Comparison of ENCODE assay signal across 25 cellular contexts in the genomic region with DNA sequence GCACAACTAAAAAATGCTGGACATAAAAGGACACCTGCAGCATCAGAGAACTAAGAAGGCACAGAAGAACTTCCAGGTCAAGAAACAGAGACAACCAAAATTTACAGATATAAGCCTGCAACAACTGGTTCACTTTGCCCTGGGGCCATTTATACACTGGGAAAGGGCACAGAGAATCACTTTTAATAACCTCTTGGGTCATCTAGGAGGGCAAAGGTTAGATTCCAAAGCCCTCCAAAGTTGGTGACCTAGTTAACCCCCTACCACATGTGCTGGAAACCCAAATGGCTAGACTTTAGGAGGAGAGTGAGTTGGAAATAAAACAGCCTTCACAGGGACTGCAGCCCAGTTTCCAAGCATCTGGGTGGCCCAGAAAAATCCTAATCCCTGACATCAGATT. TPM values are rescaled to one million over a fixed set of nuclear protein-coding genes. Genes with fewer than 3 reads are reported as not detected.
A peak's percentile ranks its signal among the peaks of the same experiment; 100 is the strongest.
DNase-seq lines count a peak whose midpoint lies in the region; ATAC-seq, FAIRE-seq and TF ChIP-seq lines count a peak whose summit lies in the region.
"Had no signal": no experiment of that assay in that cellular context is flagged by ENCODE, and none has a peak within 500 bp of the region (broad histone marks: within the 10 kb centered on the region; RNA-seq: fewer than 3 reads in every experiment).

No MANE protein-coding gene starts in this region.

- no peaks in the 10 kb centered on the region for H3K9me3 Mint-ChIP-seq in astrocyte (ENCODE audit: unreplicated experiment)
- no peaks in the 10 kb centered on the region for H3K9me3 Mint-ChIP-seq in naive thymus-derived CD8-positive, alpha-beta T cell
- H3K9me3 Mint-ChIP-seq: activated naive CD8-positive, alpha-beta T cell treated with anti-CD3 and anti-CD28 coated beads, Interleukin-2, amount 10 ng/mL, durations not matched to agents 7 days and 5 days; activated T-helper 2 cell treated with anti-CD3 and anti-CD28 coated beads, Interferon-gamma antibody, Interleukin-2, Interleukin-4, amounts not matched to agents 10 μg/mL and 5 μg/mL and 100 μg/mL, durations not matched to agents 14 hours and 24 hours and 36 hours; memory B cell; stimulated activated naive CD8-positive, alpha-beta T cell treated with anti-CD3 and anti-CD28 coated beads, Interleukin-15, amount 100 ng/mL, for 72 hours had no signal

- H3K27me3 ChIP-seq in left ventricle myocardium inferior (ENCODE audit: low read depth) = no peaks in the 10 kb centered on the region
- no peaks in the 10 kb centered on the region for H3K27me3 ChIP-seq in heart right ventricle
- no peaks in the 10 kb centered on the region for H3K27me3 ChIP-seq in astrocyte (ENCODE audit: insufficient read depth, low read length)
- no peaks in the 10 kb centered on the region for H3K27me3 ChIP-seq in testis
- H3K27me3 ChIP-seq in PC-3 (ENCODE audit: low read length) = no peaks in the 10 kb centered on the region
- H3K27me3 ChIP-seq: BE2C, esophagus squamous epithelium, gastroesophageal sphincter, transverse colon had no signal

- H3K4me3 Mint-ChIP-seq in astrocyte (ENCODE audit: unreplicated experiment) = no peak overlapping the region
- no peak overlapping the region for H3K4me3 Mint-ChIP-seq in naive thymus-derived CD8-positive, alpha-beta T cell
- H3K4me3 Mint-ChIP-seq: activated naive CD8-positive, alpha-beta T cell treated with anti-CD3 and anti-CD28 coated beads, Interleukin-2, amount 10 ng/mL, durations not matched to agents 7 days and 5 days; memory B cell; stimulated activated naive CD8-positive, alpha-beta T cell treated with anti-CD3 and anti-CD28 coated beads, Interleukin-15, amount 100 ng/mL, for 72 hours had no signal

- H3K36me3 ChIP-seq in left ventricle myocardium inferior = no peaks in the 10 kb centered on the region
- no peaks in the 10 kb centered on the region for H3K36me3 ChIP-seq in heart right ventricle
- no peaks in the 10 kb centered on the region for H3K36me3 ChIP-seq in astrocyte (ENCODE audit: insufficient read depth, low read length)
- H3K36me3 ChIP-seq in testis (ENCODE audit: low read depth, missing control alignments) = no peaks in the 10 kb centered on the region
- H3K36me3 ChIP-seq in PC-3 (ENCODE audit: low read depth, low read length) = no peaks in the 10 kb centered on the region
- H3K36me3 ChIP-seq: BE2C, esophagus squamous epithelium, gastroesophageal sphincter, transverse colon had no signal

- H3K9ac ChIP-seq in astrocyte (ENCODE audit: low read length) (no peak overlapping the region), PC-3 (ENCODE audit: low read length) (no peak overlapping the region)

- DNase-seq in left ventricle myocardium inferior (no peak), heart right ventricle (no peak), astrocyte (ENCODE audit: low read depth) (no peak), testis (no peak), posterior vena cava (ENCODE audit: low spot score) (no peak), PC-3 (no peak), iPS-NIHi11 (ENCODE audit: low spot score) (no peak)
- no peak for DNase-seq in naive thymus-derived CD8-positive, alpha-beta T cell
- DNase-seq: activated naive CD8-positive, alpha-beta T cell treated with anti-CD3 and anti-CD28 coated beads, Interleukin-2, amount 10 ng/mL, durations not matched to agents 7 days and 5 days; BE2C; Calu3; effector memory CD4-positive, alpha-beta T cell; esophagus squamous epithelium; Kasumi-1; NCI-H1694 treated with DMSO at 0.1 percent for 48 hours; posterior cingulate gyrus; small intestine; stimulated activated CD4-positive, alpha-beta T cell treated with anti-CD3 and anti-CD28 coated beads, Interleukin-4, amount 100 ng/mL, for 24 hours; stimulated activated naive CD8-positive, alpha-beta T cell treated with anti-CD3 and anti-CD28 coated beads, Interleukin-15, amount 100 ng/mL, for 72 hours; SW 1271; transverse colon had no signal

- H3K9me2 ChIP-seq in PC-3 (replicated peaks; ENCODE audit: low read length) = no peaks in the 10 kb centered on the region

- H3K4me2 ChIP-seq in astrocyte (ENCODE audit: low read length) (no peak overlapping the region), PC-3 (ENCODE audit: low read length) (no peak overlapping the region)

- BruUV-seq in PC-3 (replicated peaks; lab: Mats Ljungman, UMichigan) = no TSS peak

- no peak overlapping the region for H3K4me3 ChIP-seq in left ventricle myocardium inferior
- no peak overlapping the region for H3K4me3 ChIP-seq in heart right ventricle
- H3K4me3 ChIP-seq in astrocyte (ENCODE audit: insufficient read depth, low read depth, low read length) = no peak overlapping the region
- H3K4me3 ChIP-seq in testis = no peak overlapping the region
- H3K4me3 ChIP-seq in PC-3 (ENCODE audit: low read length) = no peak overlapping the region
- H3K4me3 ChIP-seq: esophagus squamous epithelium, gastroesophageal sphincter, transverse colon had no signal

- H3K4me1 ChIP-seq in left ventricle myocardium inferior (peaks cover 86% of the 10 kb centered on the region), heart right ventricle (peaks cover 4 to 67% (median 48%) of the 10 kb centered on the region in 9 donors), astrocyte (ENCODE audit: insufficient read depth, low read length) (peaks cover 17% of the 10 kb centered on the region), testis (peaks cover 46% of the 10 kb centered on the region), PC-3 (ENCODE audit: insufficient read depth, low read length) (peaks cover 22% of the 10 kb centered on the region)
- H3K4me1 ChIP-seq: BE2C had no signal

- no peak for TF ChIP-seq CTCF in left ventricle myocardium inferior (IDR thresholded peaks at IDR 0.05; ENCODE audit: borderline replicate concordance)
- no peak for TF ChIP-seq CTCF in heart right ventricle (IDR thresholded peaks at IDR 0.05)
- no peak for TF ChIP-seq CTCF in astrocyte (IDR thresholded peaks at IDR 0.05; ENCODE audit: insufficient read depth, low read depth, low read length)
- no peak for TF ChIP-seq CTCF in testis (IDR thresholded peaks at IDR 0.05)
- TF ChIP-seq CTCF in PC-3 (conservative IDR thresholded peaks at IDR 0.05; ENCODE audit: low read depth, low read length) = no peak

- H3K27ac Mint-ChIP-seq in astrocyte (ENCODE audit: unreplicated experiment) = peak overlapping the region; percentile 41
- H3K27ac Mint-ChIP-seq in naive thymus-derived CD8-positive, alpha-beta T cell = peak overlapping the region in 6 of 10 donors; percentile 34 to 95 (median 62)
- H3K27ac Mint-ChIP-seq: activated naive CD8-positive, alpha-beta T cell treated with anti-CD3 and anti-CD28 coated beads, Interleukin-2, amount 10 ng/mL, durations not matched to agents 7 days and 5 days; activated T-helper 2 cell treated with anti-CD3 and anti-CD28 coated beads, Interferon-gamma antibody, Interleukin-2, Interleukin-4, amounts not matched to agents 10 μg/mL and 5 μg/mL and 100 μg/mL, durations not matched to agents 14 hours and 24 hours and 36 hours; memory B cell had no signal

- CTCF ChIA-PET in PC-3 (lab: Charles Lee) = no interaction called here

- ATAC-seq in heart right ventricle (no peak), PC-3 (no peak)
- no peak for ATAC-seq in naive thymus-derived CD8-positive, alpha-beta T cell
- ATAC-seq: gastroesophageal sphincter; stimulated activated naive CD8-positive, alpha-beta T cell treated with anti-CD3 and anti-CD28 coated beads, Interleukin-15, amount 100 ng/mL, for 72 hours had no signal

- peaks cover 23% of the 10 kb centered on the region for H3K4me1 Mint-ChIP-seq in astrocyte (ENCODE audit: low read depth, unreplicated experiment)
- peaks cover 14 to 50% (median 42%) of the 10 kb centered on the region in 4 donors for H3K4me1 Mint-ChIP-seq in naive thymus-derived CD8-positive, alpha-beta T cell

- no peak for TF ChIP-seq POLR2A in testis (IDR thresholded peaks at IDR 0.05)

- intact Hi-C loops in left ventricle myocardium inferior (cut with micrococcal nuclease) = loop anchor here (5.0 to 10.0 kb wide), 2 partner anchors 61 to 108 kb away; no protein-coding TSS in a partner anchor
- intact Hi-C loops in heart right ventricle (cut with DNase I) = loop anchor here in 9 of 10 donors (5.0 to 10.0 kb wide), 7 partner anchors 63 to 203 kb away; a partner anchor contains a TSS
- intact Hi-C loops in testis (cut with DNase I; ENCODE audit: low total_unique reads) = no loop called here
- intact Hi-C loops in posterior vena cava (cut with DNase I) = loop anchor here (5.0 to 10.0 kb wide), 3 partner anchors 113 to 181 kb away; a partner anchor contains a TSS
- intact Hi-C loops in PC-3 (cut with micrococcal nuclease) = no loop called here

- H4K20me1 ChIP-seq in astrocyte (ENCODE audit: insufficient read depth, low read length) (peaks cover 28% of the 10 kb centered on the region), PC-3 (ENCODE audit: low read length) (no peaks in the 10 kb centered on the region)

- no peak for FAIRE-seq in astrocyte (lab: Jason Lieb, UNC)
- FAIRE-seq: small intestine had no signal

- H2AFZ ChIP-seq in astrocyte (ENCODE audit: low read depth, low read length) = no peak overlapping the region
- H2AFZ ChIP-seq in PC-3 (ENCODE audit: low read length) = no peak overlapping the region

- H3K27me3 Mint-ChIP-seq in astrocyte (ENCODE audit: low read depth, unreplicated experiment) = no peaks in the 10 kb centered on the region
- H3K27me3 Mint-ChIP-seq in naive thymus-derived CD8-positive, alpha-beta T cell = no peaks in the 10 kb centered on the region
- H3K27me3 Mint-ChIP-seq: activated naive CD8-positive, alpha-beta T cell treated with anti-CD3 and anti-CD28 coated beads, Interleukin-2, amount 10 ng/mL, durations not matched to agents 7 days and 5 days; memory B cell; stimulated activated naive CD8-positive, alpha-beta T cell treated with anti-CD3 and anti-CD28 coated beads, Interleukin-15, amount 100 ng/mL, for 72 hours had no signal

- H3K9me3 ChIP-seq in left ventricle myocardium inferior (replicated peaks) (no peaks in the 10 kb centered on the region), heart right ventricle (no peaks in the 10 kb centered on the region), astrocyte (ENCODE audit: insufficient read depth, low read depth, low read length) (no peaks in the 10 kb centered on the region), testis (no peaks in the 10 kb centered on the region), PC-3 (ENCODE audit: low read length) (no peaks in the 10 kb centered on the region)
- H3K9me3 ChIP-seq: BE2C, esophagus squamous epithelium, gastroesophageal sphincter, transverse colon had no signal

- peaks cover 2% of the 10 kb centered on the region for H3K36me3 Mint-ChIP-seq in astrocyte (ENCODE audit: low read depth, unreplicated experiment)
- H3K36me3 Mint-ChIP-seq in naive thymus-derived CD8-positive, alpha-beta T cell = no peaks in the 10 kb centered on the region
- H3K36me3 Mint-ChIP-seq: memory B cell had no signal

- peaks cover 7% of the 10 kb centered on the region for H3F3A ChIP-seq in PC-3 (ENCODE audit: low read length, unreplicated experiment)

- POLR2A ChIA-PET in naive thymus-derived CD8-positive, alpha-beta T cell (lab: Charles Lee) = no interaction called here
- POLR2A ChIA-PET in PC-3 (lab: Charles Lee; ENCODE audit: unreplicated experiment) = no interaction called here

- peak overlapping the region; percentile 98 for H3K27ac ChIP-seq in left ventricle myocardium inferior (replicated peaks)
- H3K27ac ChIP-seq in heart right ventricle = peak overlapping the region in 4 of 10 donors; percentile 10 to 98 (median 20)
- no peak overlapping the region for H3K27ac ChIP-seq in astrocyte (ENCODE audit: low read depth, low read length)
- H3K27ac ChIP-seq in testis = peak overlapping the region; percentile 60 to 93
- H3K27ac ChIP-seq in PC-3 (ENCODE audit: low read length) = no peak overlapping the region
- H3K27ac ChIP-seq: gastroesophageal sphincter, transverse colon had no signal

- H3K79me2 ChIP-seq in astrocyte (ENCODE audit: insufficient read depth, low read length) (peaks cover 42% of the 10 kb centered on the region), PC-3 (ENCODE audit: low read length) (peaks cover 58% of the 10 kb centered on the region)

RNA-seq across cellular contexts. Expression of a gene that starts 3.3 kb away (rescaled TPM):
- total RNA-seq in left ventricle myocardium inferior = 7.3 TPM
- not detected for total RNA-seq in heart right ventricle
- polyA plus RNA-seq in heart right ventricle = not detected
- total RNA-seq in astrocyte = not detected in 2 replicates
- not detected for total RNA-seq in naive thymus-derived CD8-positive, alpha-beta T cell
- polyA plus RNA-seq in naive thymus-derived CD8-positive, alpha-beta T cell = not detected
- not detected for total RNA-seq in testis
- not detected for polyA plus RNA-seq in testis (ENCODE audit: insufficient read depth, low read depth, low replicate concordance)
- not detected for total RNA-seq in posterior vena cava
- total RNA-seq in PC-3 (2014; rRNA removed) = not detected in 2 replicates
- total RNA-seq: A673; activated naive CD8-positive, alpha-beta T cell treated with anti-CD3 and anti-CD28 coated beads, Interleukin-2, amount 10 ng/mL, durations not matched to agents 7 days and 5 days; activated T-helper 2 cell treated with anti-CD3 and anti-CD28 coated beads, Interferon-gamma antibody, Interleukin-2, Interleukin-4, amounts not matched to agents 10 μg/mL and 5 μg/mL and 100 μg/mL, durations not matched to agents 14 hours and 24 hours and 36 hours; Calu3; esophagus squamous epithelium; gastroesophageal sphincter had no signal
- polyA plus RNA-seq: small intestine had no signal

Comparison
In these comparisons a context has a peak if more than half of its experiments do, and no peak if none do; other contexts are left out.
1. H3K27ac ChIP-seq: peak in left ventricle myocardium inferior (single experiment) and testis (2 of 2); none in astrocyte (single experiment) and PC-3 (single experiment).
2. intact Hi-C loops: an anchor here in left ventricle myocardium inferior (5.0 to 10.0 kb wide), heart right ventricle (5.0 to 10.0 kb wide) and posterior vena cava (5.0 to 10.0 kb wide); none called in testis and PC-3.